Comparison of ENCODE assay signal across 1 cellular context in the genomic region with DNA sequence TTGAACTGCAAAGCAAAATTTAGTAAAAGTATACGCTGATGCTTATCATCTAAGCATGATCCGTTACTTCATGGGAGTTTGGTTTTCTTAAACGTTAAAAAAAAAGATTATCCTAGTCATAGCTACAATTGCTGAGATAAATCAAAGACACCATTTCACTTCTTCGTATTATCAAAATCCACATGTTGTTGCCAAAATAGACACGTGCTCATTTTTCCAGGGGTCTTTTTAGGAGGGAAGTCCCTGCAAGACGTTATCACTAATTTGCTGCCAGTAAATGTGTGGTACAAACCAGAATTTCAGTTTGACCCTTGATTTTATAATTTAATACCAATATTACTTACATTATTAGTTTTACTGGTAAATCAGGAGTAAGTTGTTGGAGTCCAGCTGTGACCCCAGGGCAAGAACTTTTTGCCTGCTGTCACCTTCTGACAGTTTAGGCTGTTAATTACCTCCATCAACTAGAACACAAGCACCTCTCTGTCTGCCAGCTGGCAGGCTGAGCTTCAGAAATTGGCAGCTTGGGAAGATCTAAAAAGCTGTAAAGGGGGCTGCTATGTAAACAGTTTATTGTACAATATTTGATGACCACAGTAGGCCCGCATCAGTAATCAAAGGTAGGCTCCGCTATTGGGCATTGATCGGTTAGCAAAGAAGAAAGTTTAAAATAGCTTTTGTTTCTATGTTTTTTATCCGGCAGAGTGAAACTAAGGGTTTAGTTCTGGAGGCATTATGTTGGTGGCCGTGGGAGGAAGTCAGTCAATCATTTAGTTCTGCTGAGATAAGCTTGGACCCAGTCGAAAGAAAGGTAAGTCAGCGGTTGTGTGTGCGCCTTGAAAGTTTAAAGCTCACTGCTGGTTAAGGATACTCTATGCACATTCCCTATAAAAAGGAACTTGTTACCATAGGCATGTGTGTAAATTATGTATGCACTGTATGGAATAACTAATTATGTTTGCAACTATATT.
TF ChIP-seq lines count a peak whose summit lies in the region.

No MANE protein-coding gene starts in this region.

TF ChIP-seq in K562, 482 proteins besides CTCF, POLR2A, EP300 and RAD21 (continued from another document):
- TF ChIP-seq, protein P1, sequence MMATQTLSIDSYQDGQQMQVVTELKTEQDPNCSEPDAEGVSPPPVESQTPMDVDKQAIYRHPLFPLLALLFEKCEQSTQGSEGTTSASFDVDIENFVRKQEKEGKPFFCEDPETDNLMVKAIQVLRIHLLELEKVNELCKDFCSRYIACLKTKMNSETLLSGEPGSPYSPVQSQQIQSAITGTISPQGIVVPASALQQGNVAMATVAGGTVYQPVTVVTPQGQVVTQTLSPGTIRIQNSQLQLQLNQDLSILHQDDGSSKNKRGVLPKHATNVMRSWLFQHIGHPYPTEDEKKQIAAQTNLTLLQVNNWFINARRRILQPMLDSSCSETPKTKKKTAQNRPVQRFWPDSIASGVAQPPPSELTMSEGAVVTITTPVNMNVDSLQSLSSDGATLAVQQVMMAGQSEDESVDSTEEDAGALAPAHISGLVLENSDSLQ (IDR thresholded peaks at IDR 0.05) = peak; percentile 65
- TF ChIP-seq FOXP4 (CRISPR knock-in tag; IDR thresholded peaks at IDR 0.05; ENCODE audit: borderline replicate concordance) = no peak
